ENCODE assay signal across 1 cellular context in the genomic region with DNA sequence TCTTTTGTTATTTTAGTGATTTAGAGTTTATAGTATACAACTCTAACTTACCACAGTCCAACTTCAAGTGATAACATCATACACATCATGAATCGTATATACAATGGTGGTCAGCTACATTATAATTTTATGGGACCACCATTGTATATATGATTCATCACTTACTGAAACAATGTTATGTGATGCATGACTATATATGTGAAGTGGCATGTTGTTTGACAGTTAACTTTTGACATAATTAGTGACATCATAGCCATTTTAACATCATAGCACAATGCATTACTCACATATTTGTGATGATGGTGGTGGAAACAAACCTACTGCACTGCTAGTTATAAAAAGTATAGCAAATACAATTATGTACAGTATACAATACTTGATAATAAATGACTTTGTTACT.
A peak's percentile ranks its signal among the peaks of the same experiment; 100 is the strongest.
TF ChIP-seq lines count a peak whose summit lies in the region.

No MANE protein-coding gene starts in this region.

TF ChIP-seq in HEK293, 187 proteins besides CTCF, POLR2A, EP300 and RAD21 (continued from another document and continues in another):
- TF ChIP-seq, protein P1, sequence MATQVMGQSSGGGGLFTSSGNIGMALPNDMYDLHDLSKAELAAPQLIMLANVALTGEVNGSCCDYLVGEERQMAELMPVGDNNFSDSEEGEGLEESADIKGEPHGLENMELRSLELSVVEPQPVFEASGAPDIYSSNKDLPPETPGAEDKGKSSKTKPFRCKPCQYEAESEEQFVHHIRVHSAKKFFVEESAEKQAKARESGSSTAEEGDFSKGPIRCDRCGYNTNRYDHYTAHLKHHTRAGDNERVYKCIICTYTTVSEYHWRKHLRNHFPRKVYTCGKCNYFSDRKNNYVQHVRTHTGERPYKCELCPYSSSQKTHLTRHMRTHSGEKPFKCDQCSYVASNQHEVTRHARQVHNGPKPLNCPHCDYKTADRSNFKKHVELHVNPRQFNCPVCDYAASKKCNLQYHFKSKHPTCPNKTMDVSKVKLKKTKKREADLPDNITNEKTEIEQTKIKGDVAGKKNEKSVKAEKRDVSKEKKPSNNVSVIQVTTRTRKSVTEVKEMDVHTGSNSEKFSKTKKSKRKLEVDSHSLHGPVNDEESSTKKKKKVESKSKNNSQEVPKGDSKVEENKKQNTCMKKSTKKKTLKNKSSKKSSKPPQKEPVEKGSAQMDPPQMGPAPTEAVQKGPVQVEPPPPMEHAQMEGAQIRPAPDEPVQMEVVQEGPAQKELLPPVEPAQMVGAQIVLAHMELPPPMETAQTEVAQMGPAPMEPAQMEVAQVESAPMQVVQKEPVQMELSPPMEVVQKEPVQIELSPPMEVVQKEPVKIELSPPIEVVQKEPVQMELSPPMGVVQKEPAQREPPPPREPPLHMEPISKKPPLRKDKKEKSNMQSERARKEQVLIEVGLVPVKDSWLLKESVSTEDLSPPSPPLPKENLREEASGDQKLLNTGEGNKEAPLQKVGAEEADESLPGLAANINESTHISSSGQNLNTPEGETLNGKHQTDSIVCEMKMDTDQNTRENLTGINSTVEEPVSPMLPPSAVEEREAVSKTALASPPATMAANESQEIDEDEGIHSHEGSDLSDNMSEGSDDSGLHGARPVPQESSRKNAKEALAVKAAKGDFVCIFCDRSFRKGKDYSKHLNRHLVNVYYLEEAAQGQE (tag by site-specific recombination; IDR thresholded peaks at IDR 0.05): no peak
- TF ChIP-seq, protein P2, sequence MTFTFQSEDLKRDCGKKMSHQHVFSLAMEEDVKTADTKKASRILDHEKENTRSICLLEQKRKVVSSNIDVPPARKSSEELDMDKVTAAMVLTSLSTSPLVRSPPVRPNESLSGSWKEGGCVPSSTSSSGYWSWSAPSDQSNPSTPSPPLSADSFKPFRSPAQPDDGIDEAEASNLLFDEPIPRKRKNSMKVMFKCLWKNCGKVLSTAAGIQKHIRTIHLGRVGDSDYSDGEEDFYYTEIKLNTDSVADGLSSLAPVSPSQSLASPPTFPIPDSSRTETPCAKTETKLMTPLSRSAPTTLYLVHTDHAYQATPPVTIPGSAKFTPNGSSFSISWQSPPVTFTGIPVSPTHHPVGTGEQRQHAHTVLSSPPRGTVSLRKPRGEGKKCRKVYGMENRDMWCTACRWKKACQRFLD (tag by site-specific recombination; IDR thresholded peaks at IDR 0.05): no peak
- no peak for TF ChIP-seq ELK4 (IDR thresholded peaks at IDR 0.05; ENCODE audit: borderline replicate concordance, low read depth, low read length)
- TF ChIP-seq ZNF155 (tag by site-specific recombination; IDR thresholded peaks at IDR 0.05): no peak
- TF ChIP-seq ZNF335 (tag by site-specific recombination; conservative IDR thresholded peaks at IDR 0.05): 0 out of 2 replicates have a peak, but pooled peaks have one; percentile 23
- TF ChIP-seq ZNF785 (tag by site-specific recombination; IDR thresholded peaks at IDR 0.05): no peak
- TF ChIP-seq ZNF558 (tag by site-specific recombination; IDR thresholded peaks at IDR 0.05): no peak
- TF ChIP-seq, protein P3, sequence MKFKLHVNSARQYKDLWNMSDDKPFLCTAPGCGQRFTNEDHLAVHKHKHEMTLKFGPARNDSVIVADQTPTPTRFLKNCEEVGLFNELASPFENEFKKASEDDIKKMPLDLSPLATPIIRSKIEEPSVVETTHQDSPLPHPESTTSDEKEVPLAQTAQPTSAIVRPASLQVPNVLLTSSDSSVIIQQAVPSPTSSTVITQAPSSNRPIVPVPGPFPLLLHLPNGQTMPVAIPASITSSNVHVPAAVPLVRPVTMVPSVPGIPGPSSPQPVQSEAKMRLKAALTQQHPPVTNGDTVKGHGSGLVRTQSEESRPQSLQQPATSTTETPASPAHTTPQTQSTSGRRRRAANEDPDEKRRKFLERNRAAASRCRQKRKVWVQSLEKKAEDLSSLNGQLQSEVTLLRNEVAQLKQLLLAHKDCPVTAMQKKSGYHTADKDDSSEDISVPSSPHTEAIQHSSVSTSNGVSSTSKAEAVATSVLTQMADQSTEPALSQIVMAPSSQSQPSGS (tag by site-specific recombination; IDR thresholded peaks at IDR 0.05; ENCODE audit: low read depth): peak; percentile 84
- TF ChIP-seq, protein P4, sequence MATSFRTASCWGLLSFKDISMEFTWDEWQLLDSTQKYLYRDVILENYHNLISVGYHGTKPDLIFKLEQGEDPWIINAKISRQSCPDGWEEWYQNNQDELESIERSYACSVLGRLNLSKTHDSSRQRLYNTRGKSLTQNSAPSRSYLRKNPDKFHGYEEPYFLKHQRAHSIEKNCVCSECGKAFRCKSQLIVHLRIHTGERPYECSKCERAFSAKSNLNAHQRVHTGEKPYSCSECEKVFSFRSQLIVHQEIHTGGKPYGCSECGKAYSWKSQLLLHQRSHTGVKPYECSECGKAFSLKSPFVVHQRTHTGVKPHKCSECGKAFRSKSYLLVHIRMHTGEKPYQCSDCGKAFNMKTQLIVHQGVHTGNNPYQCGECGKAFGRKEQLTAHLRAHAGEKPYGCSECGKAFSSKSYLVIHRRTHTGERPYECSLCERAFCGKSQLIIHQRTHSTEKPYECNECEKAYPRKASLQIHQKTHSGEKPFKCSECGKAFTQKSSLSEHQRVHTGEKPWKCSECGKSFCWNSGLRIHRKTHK (tag by site-specific recombination; IDR thresholded peaks at IDR 0.05): no peak
- TF ChIP-seq ZNF302 (tag by site-specific recombination; IDR thresholded peaks at IDR 0.05; ENCODE audit: low read depth): no peak
- no peak for TF ChIP-seq ZNF280D (tag by site-specific recombination; IDR thresholded peaks at IDR 0.05)
- TF ChIP-seq ZNF366 (tag by site-specific recombination; conservative IDR thresholded peaks at IDR 0.05): no peak
- TF ChIP-seq TCF7L2 (IDR thresholded peaks at IDR 0.05; ENCODE audit: borderline replicate concordance, low read depth, low read length): no peak
- no peak for TF ChIP-seq ZNF433 (tag by site-specific recombination; IDR thresholded peaks at IDR 0.05; ENCODE audit: low read depth)
- TF ChIP-seq ZNF16 (tag by site-specific recombination; IDR thresholded peaks at IDR 0.05; ENCODE audit: low read depth): no peak
- TF ChIP-seq EGR2 (tag by site-specific recombination; IDR thresholded peaks at IDR 0.05; ENCODE audit: low read depth): no peak
- TF ChIP-seq ZNF354C (tag by site-specific recombination; IDR thresholded peaks at IDR 0.05; ENCODE audit: borderline replicate concordance, low read depth): no peak
- no peak for TF ChIP-seq ZNF501 (tag by site-specific recombination; IDR thresholded peaks at IDR 0.05)
- TF ChIP-seq ZNF76 (tag by site-specific recombination; IDR thresholded peaks at IDR 0.05; ENCODE audit: borderline replicate concordance, low read depth): no peak
- TF ChIP-seq, protein P5, sequence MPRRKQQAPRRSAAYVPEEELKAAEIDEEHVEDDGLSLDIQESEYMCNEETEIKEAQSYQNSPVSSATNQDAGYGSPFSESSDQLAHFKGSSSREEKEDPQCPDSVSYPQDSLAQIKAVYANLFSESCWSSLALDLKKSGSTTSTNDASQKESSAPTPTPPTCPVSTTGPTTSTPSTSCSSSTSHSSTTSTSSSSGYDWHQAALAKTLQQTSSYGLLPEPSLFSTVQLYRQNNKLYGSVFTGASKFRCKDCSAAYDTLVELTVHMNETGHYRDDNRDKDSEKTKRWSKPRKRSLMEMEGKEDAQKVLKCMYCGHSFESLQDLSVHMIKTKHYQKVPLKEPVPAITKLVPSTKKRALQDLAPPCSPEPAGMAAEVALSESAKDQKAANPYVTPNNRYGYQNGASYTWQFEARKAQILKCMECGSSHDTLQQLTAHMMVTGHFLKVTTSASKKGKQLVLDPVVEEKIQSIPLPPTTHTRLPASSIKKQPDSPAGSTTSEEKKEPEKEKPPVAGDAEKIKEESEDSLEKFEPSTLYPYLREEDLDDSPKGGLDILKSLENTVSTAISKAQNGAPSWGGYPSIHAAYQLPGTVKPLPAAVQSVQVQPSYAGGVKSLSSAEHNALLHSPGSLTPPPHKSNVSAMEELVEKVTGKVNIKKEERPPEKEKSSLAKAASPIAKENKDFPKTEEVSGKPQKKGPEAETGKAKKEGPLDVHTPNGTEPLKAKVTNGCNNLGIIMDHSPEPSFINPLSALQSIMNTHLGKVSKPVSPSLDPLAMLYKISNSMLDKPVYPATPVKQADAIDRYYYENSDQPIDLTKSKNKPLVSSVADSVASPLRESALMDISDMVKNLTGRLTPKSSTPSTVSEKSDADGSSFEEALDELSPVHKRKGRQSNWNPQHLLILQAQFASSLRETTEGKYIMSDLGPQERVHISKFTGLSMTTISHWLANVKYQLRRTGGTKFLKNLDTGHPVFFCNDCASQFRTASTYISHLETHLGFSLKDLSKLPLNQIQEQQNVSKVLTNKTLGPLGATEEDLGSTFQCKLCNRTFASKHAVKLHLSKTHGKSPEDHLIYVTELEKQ (tag by site-specific recombination; IDR thresholded peaks at IDR 0.05; ENCODE audit: borderline replicate concordance): no peak
- no peak for TF ChIP-seq ZNF169 (tag by site-specific recombination; IDR thresholded peaks at IDR 0.05)
- TF ChIP-seq, protein P6, sequence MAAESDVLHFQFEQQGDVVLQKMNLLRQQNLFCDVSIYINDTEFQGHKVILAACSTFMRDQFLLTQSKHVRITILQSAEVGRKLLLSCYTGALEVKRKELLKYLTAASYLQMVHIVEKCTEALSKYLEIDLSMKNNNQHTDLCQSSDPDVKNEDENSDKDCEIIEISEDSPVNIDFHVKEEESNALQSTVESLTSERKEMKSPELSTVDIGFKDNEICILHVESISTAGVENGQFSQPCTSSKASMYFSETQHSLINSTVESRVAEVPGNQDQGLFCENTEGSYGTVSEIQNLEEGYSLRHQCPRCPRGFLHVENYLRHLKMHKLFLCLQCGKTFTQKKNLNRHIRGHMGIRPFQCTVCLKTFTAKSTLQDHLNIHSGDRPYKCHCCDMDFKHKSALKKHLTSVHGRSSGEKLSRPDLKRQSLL (tag by site-specific recombination; IDR thresholded peaks at IDR 0.05): no peak
- no peak for TF ChIP-seq GLI4 (tag by site-specific recombination; IDR thresholded peaks at IDR 0.05)
- no peak for TF ChIP-seq BCL11A (tag by site-specific recombination; IDR thresholded peaks at IDR 0.05; ENCODE audit: low read depth)
- TF ChIP-seq, protein P7, sequence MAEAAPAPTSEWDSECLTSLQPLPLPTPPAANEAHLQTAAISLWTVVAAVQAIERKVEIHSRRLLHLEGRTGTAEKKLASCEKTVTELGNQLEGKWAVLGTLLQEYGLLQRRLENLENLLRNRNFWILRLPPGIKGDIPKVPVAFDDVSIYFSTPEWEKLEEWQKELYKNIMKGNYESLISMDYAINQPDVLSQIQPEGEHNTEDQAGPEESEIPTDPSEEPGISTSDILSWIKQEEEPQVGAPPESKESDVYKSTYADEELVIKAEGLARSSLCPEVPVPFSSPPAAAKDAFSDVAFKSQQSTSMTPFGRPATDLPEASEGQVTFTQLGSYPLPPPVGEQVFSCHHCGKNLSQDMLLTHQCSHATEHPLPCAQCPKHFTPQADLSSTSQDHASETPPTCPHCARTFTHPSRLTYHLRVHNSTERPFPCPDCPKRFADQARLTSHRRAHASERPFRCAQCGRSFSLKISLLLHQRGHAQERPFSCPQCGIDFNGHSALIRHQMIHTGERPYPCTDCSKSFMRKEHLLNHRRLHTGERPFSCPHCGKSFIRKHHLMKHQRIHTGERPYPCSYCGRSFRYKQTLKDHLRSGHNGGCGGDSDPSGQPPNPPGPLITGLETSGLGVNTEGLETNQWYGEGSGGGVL (tag by site-specific recombination; IDR thresholded peaks at IDR 0.05): 0 out of 2 replicates have a peak, but pooled peaks have one; percentile 18
- TF ChIP-seq ZNF621 (tag by site-specific recombination; IDR thresholded peaks at IDR 0.05): no peak
- TF ChIP-seq ZNF211 (tag by site-specific recombination; IDR thresholded peaks at IDR 0.05; ENCODE audit: low read depth): no peak
- TF ChIP-seq ZNF555 (tag by site-specific recombination; conservative IDR thresholded peaks at IDR 0.05): no peak
- no peak for TF ChIP-seq ZEB2 (tag by site-specific recombination; IDR thresholded peaks at IDR 0.05)
- no peak for TF ChIP-seq ZNF311 (tag by site-specific recombination; IDR thresholded peaks at IDR 0.05; ENCODE audit: borderline replicate concordance)
- TF ChIP-seq, protein P8, sequence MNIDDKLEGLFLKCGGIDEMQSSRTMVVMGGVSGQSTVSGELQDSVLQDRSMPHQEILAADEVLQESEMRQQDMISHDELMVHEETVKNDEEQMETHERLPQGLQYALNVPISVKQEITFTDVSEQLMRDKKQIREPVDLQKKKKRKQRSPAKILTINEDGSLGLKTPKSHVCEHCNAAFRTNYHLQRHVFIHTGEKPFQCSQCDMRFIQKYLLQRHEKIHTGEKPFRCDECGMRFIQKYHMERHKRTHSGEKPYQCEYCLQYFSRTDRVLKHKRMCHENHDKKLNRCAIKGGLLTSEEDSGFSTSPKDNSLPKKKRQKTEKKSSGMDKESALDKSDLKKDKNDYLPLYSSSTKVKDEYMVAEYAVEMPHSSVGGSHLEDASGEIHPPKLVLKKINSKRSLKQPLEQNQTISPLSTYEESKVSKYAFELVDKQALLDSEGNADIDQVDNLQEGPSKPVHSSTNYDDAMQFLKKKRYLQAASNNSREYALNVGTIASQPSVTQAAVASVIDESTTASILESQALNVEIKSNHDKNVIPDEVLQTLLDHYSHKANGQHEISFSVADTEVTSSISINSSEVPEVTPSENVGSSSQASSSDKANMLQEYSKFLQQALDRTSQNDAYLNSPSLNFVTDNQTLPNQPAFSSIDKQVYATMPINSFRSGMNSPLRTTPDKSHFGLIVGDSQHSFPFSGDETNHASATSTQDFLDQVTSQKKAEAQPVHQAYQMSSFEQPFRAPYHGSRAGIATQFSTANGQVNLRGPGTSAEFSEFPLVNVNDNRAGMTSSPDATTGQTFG (tag by site-specific recombination; IDR thresholded peaks at IDR 0.05; ENCODE audit: borderline replicate concordance): no peak
- no peak for TF ChIP-seq ZNF391 (tag by site-specific recombination; IDR thresholded peaks at IDR 0.05; ENCODE audit: borderline replicate concordance, low read depth)
- no peak for TF ChIP-seq ZNF701 (tag by site-specific recombination; IDR thresholded peaks at IDR 0.05)
